In genomic region chr3:61666615-61667320, GRCh38 we compare ENCODE assay signal across 20 cellular contexts.
A peak's percentile ranks its signal among the peaks of the same experiment; 100 is the strongest.
DNase-seq lines count a peak whose midpoint lies in the region; ATAC-seq lines count a peak whose summit lies in the region.
"Had no signal": no experiment of that assay in that cellular context is flagged by ENCODE, and none has a peak within 500 bp of the region (broad histone marks: within the 10 kb centered on the region; RNA-seq: fewer than 3 reads in every experiment).

No MANE protein-coding gene starts in this region.

- no peak overlapping the region for H3K4me3 ChIP-seq in GM23248
- H3K4me3 ChIP-seq: GM12878 had no signal

- H3K4me1 Mint-ChIP-seq in T-helper 17 cell: no peaks in the 10 kb centered on the region

- H3F3A ChIP-seq in GM23248 (ENCODE audit: insufficient read depth): peaks cover 9% of the 10 kb centered on the region

- H3K27ac ChIP-seq in GM23248: no peak overlapping the region

- H3K4me3 Mint-ChIP-seq in T-helper 17 cell: no peak overlapping the region

- H3K27me3 Mint-ChIP-seq in T-helper 17 cell: no peaks in the 10 kb centered on the region

- H3K27me3 ChIP-seq in GM23248 (replicated peaks; ENCODE audit: insufficient read depth): no peaks in the 10 kb centered on the region

- H3K9me2 ChIP-seq in GM23248 (ENCODE audit: insufficient read depth): no peaks in the 10 kb centered on the region

- peaks cover 14% of the 10 kb centered on the region for H3K4me1 ChIP-seq in GM23248 (ENCODE audit: insufficient read depth)

- H3K79me2 ChIP-seq in GM23248 (ENCODE audit: insufficient read depth): peaks cover 79% of the 10 kb centered on the region

- ATAC-seq in T-helper 17 cell: no peak
- ATAC-seq: GM12878, SK-N-SH treated with all-trans-retinoic acid at 6 μM for 48 hours had no signal

- H3K36me3 ChIP-seq in GM23248 (ENCODE audit: low read depth): no peaks in the 10 kb centered on the region

- in situ Hi-C loops in GM23248 (cut with MboI): no loop called here

- H3K9me3 ChIP-seq in GM23248 (ENCODE audit: low read depth): no peaks in the 10 kb centered on the region
- H3K9me3 ChIP-seq in T-helper 17 cell (ENCODE audit: control insufficient read depth, low read length, poor library complexity, severe bottlenecking): no peaks in the 10 kb centered on the region

- H3K4me2 ChIP-seq in GM23248 (ENCODE audit: unreplicated experiment): no peak overlapping the region

- H2AFZ ChIP-seq in GM23248: no peak overlapping the region

- peak; percentile 28 for DNase-seq in Daoy (ENCODE audit: low read depth)
- peak; percentile 16 for DNase-seq in GM23248
- peak; percentile 71 for DNase-seq in NCI-H748 (lab: John Stamatoyannopoulos, UW; ENCODE audit: unreplicated experiment)
- peak; percentile 82 for DNase-seq in fibroblast of peridontal ligament (ENCODE audit: extremely low read depth)
- no peak for DNase-seq in GM19240 (ENCODE audit: insufficient read length, low spot score)
- no peak for DNase-seq in dedifferentiated amniotic fluid mesenchymal stem cell (ENCODE audit: extremely low spot score)
- no peak for DNase-seq in T-helper 17 cell
- DNase-seq: ACHN; COR-L47; DMS53; KG1; NCI-H1092; NCI-H187 treated with DMSO at 0.1 percent for 48 hours; NCI-H2171; NCI-H446 treated with DMSO at 0.1 percent for 48 hours; NK-92 treated with Interleukin-12 subunit alpha and Interleukin-12 subunit beta, amount 100 ng/mL, for 24 hours; SHP77; T-helper 1 cell had no signal

- H3K27ac Mint-ChIP-seq in T-helper 17 cell: no peak overlapping the region

- no peaks in the 10 kb centered on the region for H3K36me3 Mint-ChIP-seq in T-helper 17 cell (ENCODE audit: low read depth)

- no peaks in the 10 kb centered on the region; the same call in 1 of the 2 replicates for H4K20me1 ChIP-seq in GM23248 (ENCODE audit: insufficient read depth)

- 82 to 88% methylated on average over 6 of the region's 6 CpGs for WGBS in GM23248 (ENCODE audit: low coverage in 1 of 2, low lambda C conversion rate in 2 of 2, missing lambda C conversion rate in 2 of 2), 2 experiments

- no peak overlapping the region for H3K9ac ChIP-seq in GM23248

Comparison
In these comparisons a context has a peak if more than half of its experiments do, and no peak if none do; other contexts are left out.
1. DNase-seq: peak in Daoy (single experiment), GM23248 (single experiment), NCI-H748 (single experiment) and fibroblast of peridontal ligament (single experiment); none in GM19240 (single experiment), dedifferentiated amniotic fluid mesenchymal stem cell (single experiment) and T-helper 17 cell (0 of 3).